ENCODE assay signal across 14 cellular contexts in genomic region chr14:91231446-91231845, GRCh38. TPM values are rescaled to one million over a fixed set of nuclear protein-coding genes. Genes with fewer than 3 reads are reported as not detected.
DNase-seq lines count a peak whose midpoint lies in the region; ATAC-seq and TF ChIP-seq lines count a peak whose summit lies in the region.
"Had no signal": no experiment of that assay in that cellular context is flagged by ENCODE, and none has a peak within 500 bp of the region (broad histone marks: within the 10 kb centered on the region; RNA-seq: fewer than 3 reads in every experiment).

No MANE protein-coding gene starts in this region.

- H3K27me3 ChIP-seq in stomach, result no peaks in the 10 kb centered on the region
- H3K27me3 ChIP-seq: pancreas had no signal

- H3K4me1 ChIP-seq in stomach, result peaks cover 0 to 46% (median 4%) of the 10 kb centered on the region in 4 donors
- H3K4me1 ChIP-seq: pancreas had no signal

- no peak for TF ChIP-seq POLR2A in stomach (IDR thresholded peaks at IDR 0.05)

- peaks cover 27% of the 10 kb centered on the region for H3K36me3 Mint-ChIP-seq in activated T-cell treated with anti-CD3 and anti-CD28 coated beads, Interleukin-2, amount 50 U/mL, for 4 hours (ENCODE audit: insufficient read depth)
- H3K36me3 Mint-ChIP-seq in endothelial cell (ENCODE audit: low read depth, unreplicated experiment), result peaks cover 47% of the 10 kb centered on the region
- peaks cover 14 to 27% of the 10 kb centered on the region in 2 donors for H3K36me3 Mint-ChIP-seq in stimulated activated naive B cell treated with anti-CD40 and anti-IgM and Interleukin-4, amounts not matched to agents 10 μg/mL and 1 μg/mL and 100 μg/mL, for 72 hours

- no peak for TF ChIP-seq EP300 in stomach (IDR thresholded peaks at IDR 0.05)

- no peak for TF ChIP-seq CTCF in endothelial cell (IDR thresholded peaks at IDR 0.05; ENCODE audit: unreplicated experiment)
- no peak for TF ChIP-seq CTCF in stomach (IDR thresholded peaks at IDR 0.05)

- H3K27ac ChIP-seq in stomach, result peak overlapping the region; percentile 13 to 79 (median 60)
- H3K27ac ChIP-seq: pancreas had no signal

- peaks cover 86% of the 10 kb centered on the region for H3K4me1 Mint-ChIP-seq in activated T-cell treated with anti-CD3 and anti-CD28 coated beads, Interleukin-2, amount 50 U/mL, for 4 hours (ENCODE audit: low read depth)
- H3K4me1 Mint-ChIP-seq in endothelial cell (ENCODE audit: unreplicated experiment), result peaks cover 42% of the 10 kb centered on the region
- H3K4me1 Mint-ChIP-seq in stimulated activated naive B cell treated with anti-CD40 and anti-IgM and Interleukin-4, amounts not matched to agents 10 μg/mL and 1 μg/mL and 100 μg/mL, for 72 hours, result peaks cover 43 to 56% of the 10 kb centered on the region in 2 donors

- peaks cover 0 to 51% (median 39%) of the 10 kb centered on the region in 4 donors for H3K36me3 ChIP-seq in stomach
- H3K36me3 ChIP-seq: pancreas had no signal

- H3K4me3 ChIP-seq in stomach, result no peak overlapping the region
- H3K4me3 ChIP-seq: pancreas had no signal

- DNase-seq in activated T-cell treated with anti-CD3 and anti-CD28 coated beads, Interleukin-2, amount 50 U/mL, for 4 hours, result no peak
- DNase-seq in activated T-cell treated with anti-CD3 and anti-CD28 coated beads for 4 hours, result no peak
- DNase-seq in RPMI7951 (ENCODE audit: low read depth), result peak; percentile 54
- DNase-seq in endothelial cell (ENCODE audit: low spot score), result no peak
- no peak for DNase-seq in stomach
- no peak for DNase-seq in stimulated activated naive B cell treated with anti-CD40 and anti-IgM and Interleukin-4, amounts not matched to agents 10 μg/mL and 1 μg/mL and 100 μg/mL, for 72 hours
- no peak for DNase-seq in DMS153 treated with DMSO at 0.1 percent for 48 hours (lab: John Stamatoyannopoulos, UW; ENCODE audit: unreplicated experiment)
- DNase-seq: foreskin fibroblast, mesendoderm, NCI-H1092 treated with DMSO at 0.1 percent for 48 hours, NCI-H226, pancreas had no signal

- H3K27ac Mint-ChIP-seq in endothelial cell (ENCODE audit: unreplicated experiment), result peak overlapping the region; percentile 64
- H3K27ac Mint-ChIP-seq in stimulated activated naive B cell treated with anti-CD40 and anti-IgM and Interleukin-4, amounts not matched to agents 10 μg/mL and 1 μg/mL and 100 μg/mL, for 72 hours, result no peak overlapping the region

- H3K27me3 Mint-ChIP-seq in activated T-cell treated with anti-CD3 and anti-CD28 coated beads, Interleukin-2, amount 50 U/mL, for 4 hours (ENCODE audit: low read depth), result no peaks in the 10 kb centered on the region
- H3K27me3 Mint-ChIP-seq in endothelial cell (ENCODE audit: unreplicated experiment), result peaks cover 12% of the 10 kb centered on the region
- H3K27me3 Mint-ChIP-seq in stimulated activated naive B cell treated with anti-CD40 and anti-IgM and Interleukin-4, amounts not matched to agents 10 μg/mL and 1 μg/mL and 100 μg/mL, for 72 hours, result no peaks in the 10 kb centered on the region

- WGBS in stomach, 5 donors, result 47 to 69% (median 66%) methylated on average over 3 of the region's 3 CpGs

- no peak for ATAC-seq in activated T-cell treated with anti-CD3 and anti-CD28 coated beads, Interleukin-2, amount 50 U/mL, for 4 hours
- ATAC-seq in stimulated activated naive B cell treated with anti-CD40 and anti-IgM and Interleukin-4, amounts not matched to agents 10 μg/mL and 1 μg/mL and 100 μg/mL, for 72 hours (replicated peaks), result no peak
- no peak for ATAC-seq in GM18502 (IDR thresholded peaks at IDR 0.05; ENCODE audit: poor library complexity, unreplicated experiment)
- ATAC-seq: Panc1, pancreas had no signal

- H3K9me3 Mint-ChIP-seq in activated T-cell treated with anti-CD3 and anti-CD28 coated beads, Interleukin-2, amount 50 U/mL, for 4 hours, result peaks cover 8% of the 10 kb centered on the region
- peaks cover 4% of the 10 kb centered on the region for H3K9me3 Mint-ChIP-seq in endothelial cell (ENCODE audit: unreplicated experiment)
- no peaks in the 10 kb centered on the region for H3K9me3 Mint-ChIP-seq in stimulated activated naive B cell treated with anti-CD40 and anti-IgM and Interleukin-4, amounts not matched to agents 10 μg/mL and 1 μg/mL and 100 μg/mL, for 72 hours

- peaks cover 0 to 6% (median 2%) of the 10 kb centered on the region in 4 donors for H3K9me3 ChIP-seq in stomach
- H3K9me3 ChIP-seq: pancreas had no signal

- H3K4me3 Mint-ChIP-seq in activated T-cell treated with anti-CD3 and anti-CD28 coated beads, Interleukin-2, amount 50 U/mL, for 4 hours, result peak overlapping the region; percentile 74
- peak overlapping the region; percentile 80 for H3K4me3 Mint-ChIP-seq in endothelial cell (ENCODE audit: unreplicated experiment)
- H3K4me3 Mint-ChIP-seq in stimulated activated naive B cell treated with anti-CD40 and anti-IgM and Interleukin-4, amounts not matched to agents 10 μg/mL and 1 μg/mL and 100 μg/mL, for 72 hours, result no peak overlapping the region

- intact Hi-C loops in stomach (cut with DNase I; ENCODE audit: low total_unique reads), result no loop called here

RNA-seq across cellular contexts. Expression of gene GPR68, which starts 13.1 kb away (rescaled TPM):
- 1 to 10 TPM; 4.1 to 6.1 (median 6.0) TPM for total RNA-seq in activated T-cell treated with anti-CD3 and anti-CD28 coated beads, Interleukin-2, amount 50 U/mL, for 4 hours
- 16.7 and 18.6 TPM in 2 replicates for total RNA-seq in RPMI7951 (2014; rRNA removed; shearing (Covaris generic))
- total RNA-seq in endothelial cell (ENCODE audit: unreplicated experiment) (5.4 TPM), stomach (10 to 100 TPM in 2 of 5 donors, 1 to 10 TPM in 1, not detected in 2; 4.0 to 19.3 (median 11.0) TPM)
- polyA plus RNA-seq in stomach, result 10 to 100 TPM in 1 of 3 donors, 1 to 10 TPM in 2; 1.9 to 10.9 (median 7.2) TPM

Comparison
In these comparisons a context has a peak if more than half of its experiments do, and no peak if none do; other contexts are left out.
1. H3K4me3 Mint-ChIP-seq: peak in activated T-cell treated with anti-CD3 and anti-CD28 coated beads, Interleukin-2, amount 50 U/mL, for 4 hours (single experiment) and endothelial cell (single experiment); none in stimulated activated naive B cell treated with anti-CD40 and anti-IgM and Interleukin-4, amounts not matched to agents 10 μg/mL and 1 μg/mL and 100 μg/mL, for 72 hours (0 of 2).